Comparison of ENCODE assay signal across 32 cellular contexts in the genomic region with DNA sequence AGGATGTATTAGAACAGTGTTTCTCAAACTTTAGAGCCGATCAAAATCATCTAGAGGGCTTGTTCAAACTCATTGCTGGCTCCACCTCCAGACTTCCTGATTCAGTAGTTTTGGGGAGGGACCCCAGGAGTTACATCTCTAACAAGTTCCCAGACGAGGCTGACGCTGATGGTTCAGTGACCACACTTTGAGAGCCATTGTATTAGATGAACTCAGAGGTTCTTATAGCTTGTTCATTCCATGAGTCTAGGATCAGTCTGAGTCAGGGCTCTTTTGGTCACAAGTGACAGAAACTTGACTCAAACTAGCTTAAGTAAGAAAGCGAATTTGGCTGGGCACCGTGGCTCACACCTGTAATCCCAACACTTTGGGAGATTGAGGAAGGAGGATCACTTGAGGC. TPM values are rescaled to one million over a fixed set of nuclear protein-coding genes. Genes with fewer than 3 reads are reported as not detected.
"Had no signal": no experiment of that assay in that cellular context is flagged by ENCODE, and none has a peak within 500 bp of the region (broad histone marks: within the 10 kb centered on the region; RNA-seq: fewer than 3 reads in every experiment).

No MANE protein-coding gene starts in this region.

- H3K4me3 ChIP-seq: body of pancreas, esophagus muscularis mucosa, gastrocnemius medialis, heart left ventricle had no signal

- H3K4me3 Mint-ChIP-seq: activated CD4-positive, alpha-beta memory T cell treated with anti-CD3 and anti-CD28 coated beads, Interleukin-2, amount 10 ng/mL, durations not matched to agents 7 days and 5 days; activated CD4-positive, alpha-beta T cell treated with anti-CD3 and anti-CD28 coated beads, Interleukin-2, amount 10 ng/mL, durations not matched to agents 7 days and 5 days; activated naive CD4-positive, alpha-beta T cell treated with anti-CD3 and anti-CD28 coated beads, Interleukin-2, amount 10 ng/mL, durations not matched to agents 7 days and 5 days; activated naive CD8-positive, alpha-beta T cell treated with anti-CD3 and anti-CD28 coated beads, Interleukin-2, amount 10 ng/mL, durations not matched to agents 7 days and 5 days; activated T-cell treated with anti-CD3 and anti-CD28 coated beads, Interleukin-2, amount 50 U/mL, for 24 hours; activated T-cell treated with anti-CD3 and anti-CD28 coated beads, Interleukin-2, amount 50 U/mL, for 72 hours; effector memory CD8-positive, alpha-beta T cell; T-helper 17 cell; T-helper 2 cell treated with Interferon-gamma antibody and Interleukin-4, amounts not matched to agents 5 μg/mL and 100 μg/mL, for 36 hours had no signal

- H3K4me1 ChIP-seq: body of pancreas, esophagus muscularis mucosa, foreskin keratinocyte, gastrocnemius medialis, heart left ventricle had no signal

- H3K36me3 ChIP-seq: esophagus muscularis mucosa, gastrocnemius medialis, heart left ventricle had no signal

- H3K27me3 ChIP-seq: body of pancreas, esophagus muscularis mucosa, foreskin keratinocyte, gastrocnemius medialis had no signal

- DNase-seq: activated CD4-positive, alpha-beta memory T cell treated with anti-CD3 and anti-CD28 coated beads, Interleukin-2, amount 10 ng/mL, durations not matched to agents 7 days and 5 days; activated CD4-positive, alpha-beta T cell treated with anti-CD3 and anti-CD28 coated beads for 1 hour; activated CD4-positive, alpha-beta T cell treated with anti-CD3 and anti-CD28 coated beads for 4 hours; activated CD4-positive, alpha-beta T cell treated with anti-CD3 and anti-CD28 coated beads, Interleukin-2, amount 10 ng/mL, durations not matched to agents 7 days and 5 days; activated CD4-positive, alpha-beta T cell treated with anti-CD3 and anti-CD28 coated beads, Interleukin-2, amount 50 U/mL, for 4 hours; activated CD4-positive, CD25-positive, alpha-beta regulatory T cell; activated CD8-positive, alpha-beta memory T cell treated with anti-CD3 and anti-CD28 coated beads, Interleukin-2, amount 50 U/mL, for 48 hours; activated gamma-delta T cell; activated naive CD4-positive, alpha-beta T cell; activated naive CD4-positive, alpha-beta T cell treated with anti-CD3 and anti-CD28 coated beads, Interleukin-2, amount 10 ng/mL, durations not matched to agents 7 days and 5 days; activated naive CD8-positive, alpha-beta T cell treated with anti-CD3 and anti-CD28 coated beads, Interleukin-2, amount 10 ng/mL, durations not matched to agents 7 days and 5 days; activated T-cell treated with anti-CD3 and anti-CD28 coated beads for 4 hours; activated T-cell treated with anti-CD3 and anti-CD28 coated beads, Interleukin-2, amount 50 U/mL, for 24 hours; activated T-cell treated with anti-CD3 and anti-CD28 coated beads, Interleukin-2, amount 50 U/mL, for 72 hours; body of pancreas; caudate nucleus; cortex of kidney; dermis blood vessel endothelial cell; effector CD4-positive, alpha-beta T cell; effector memory CD8-positive, alpha-beta T cell; erythroblast; foreskin keratinocyte; gastrocnemius medialis; glutamatergic neuron; heart left ventricle; T-helper 1 cell; T-helper 17 cell; T1000 had no signal

- H3K36me3 Mint-ChIP-seq: activated naive CD4-positive, alpha-beta T cell treated with anti-CD3 and anti-CD28 coated beads, Interleukin-2, amount 10 ng/mL, durations not matched to agents 7 days and 5 days; activated naive CD4-positive, alpha-beta T cell treated with anti-CD3 and anti-CD28 coated beads, Interleukin-2, amount 50 U/mL, for 72 hours; activated naive CD8-positive, alpha-beta T cell treated with anti-CD3 and anti-CD28 coated beads, Interleukin-2, amount 10 ng/mL, durations not matched to agents 7 days and 5 days had no signal

- H3K9me3 ChIP-seq: body of pancreas, esophagus muscularis mucosa, gastrocnemius medialis, heart left ventricle had no signal

- FAIRE-seq: colon had no signal

- H3K9me3 Mint-ChIP-seq: activated CD4-positive, alpha-beta memory T cell treated with anti-CD3 and anti-CD28 coated beads, Interleukin-2, amount 10 ng/mL, durations not matched to agents 7 days and 5 days; activated CD4-positive, alpha-beta T cell treated with anti-CD3 and anti-CD28 coated beads, Interleukin-2, amount 10 ng/mL, durations not matched to agents 7 days and 5 days; activated naive CD4-positive, alpha-beta T cell treated with anti-CD3 and anti-CD28 coated beads, Interleukin-2, amount 10 ng/mL, durations not matched to agents 7 days and 5 days; activated naive CD4-positive, alpha-beta T cell treated with anti-CD3 and anti-CD28 coated beads, Interleukin-2, amount 50 U/mL, for 72 hours; activated naive CD8-positive, alpha-beta T cell treated with anti-CD3 and anti-CD28 coated beads, Interleukin-2, amount 10 ng/mL, durations not matched to agents 7 days and 5 days; activated T-cell treated with anti-CD3 and anti-CD28 coated beads, Interleukin-2, amount 50 U/mL, for 24 hours; effector memory CD8-positive, alpha-beta T cell; T-helper 2 cell treated with Interferon-gamma antibody and Interleukin-4, amounts not matched to agents 5 μg/mL and 100 μg/mL, for 36 hours had no signal

- H3K27me3 Mint-ChIP-seq: activated CD4-positive, alpha-beta memory T cell treated with anti-CD3 and anti-CD28 coated beads, Interleukin-2, amount 10 ng/mL, durations not matched to agents 7 days and 5 days; activated CD4-positive, alpha-beta T cell treated with anti-CD3 and anti-CD28 coated beads, Interleukin-2, amount 10 ng/mL, durations not matched to agents 7 days and 5 days; activated naive CD8-positive, alpha-beta T cell treated with anti-CD3 and anti-CD28 coated beads, Interleukin-2, amount 10 ng/mL, durations not matched to agents 7 days and 5 days had no signal

- H3K4me1 Mint-ChIP-seq: activated CD4-positive, alpha-beta memory T cell treated with anti-CD3 and anti-CD28 coated beads, Interleukin-2, amount 10 ng/mL, durations not matched to agents 7 days and 5 days; activated CD4-positive, alpha-beta T cell treated with anti-CD3 and anti-CD28 coated beads, Interleukin-2, amount 10 ng/mL, durations not matched to agents 7 days and 5 days; activated naive CD4-positive, alpha-beta T cell treated with anti-CD3 and anti-CD28 coated beads, Interleukin-2, amount 10 ng/mL, durations not matched to agents 7 days and 5 days; activated naive CD8-positive, alpha-beta T cell treated with anti-CD3 and anti-CD28 coated beads, Interleukin-2, amount 10 ng/mL, durations not matched to agents 7 days and 5 days; T-helper 17 cell had no signal

- H3K27ac Mint-ChIP-seq: activated CD4-positive, alpha-beta memory T cell treated with anti-CD3 and anti-CD28 coated beads, Interleukin-2, amount 10 ng/mL, durations not matched to agents 7 days and 5 days; activated CD4-positive, alpha-beta T cell treated with anti-CD3 and anti-CD28 coated beads, Interleukin-2, amount 10 ng/mL, durations not matched to agents 7 days and 5 days; activated naive CD4-positive, alpha-beta T cell treated with anti-CD3 and anti-CD28 coated beads, Interleukin-2, amount 10 ng/mL, durations not matched to agents 7 days and 5 days; activated naive CD4-positive, alpha-beta T cell treated with anti-CD3 and anti-CD28 coated beads, Interleukin-2, amount 50 U/mL, for 72 hours; activated naive CD8-positive, alpha-beta T cell treated with anti-CD3 and anti-CD28 coated beads, Interleukin-2, amount 10 ng/mL, durations not matched to agents 7 days and 5 days; activated T-cell treated with anti-CD3 and anti-CD28 coated beads, Interleukin-2, amount 50 U/mL, for 24 hours; activated T-cell treated with anti-CD3 and anti-CD28 coated beads, Interleukin-2, amount 50 U/mL, for 72 hours; effector memory CD8-positive, alpha-beta T cell; T-helper 17 cell; T-helper 2 cell treated with Interferon-gamma antibody and Interleukin-4, amounts not matched to agents 5 μg/mL and 100 μg/mL, for 36 hours had no signal

- H3K27ac ChIP-seq: body of pancreas, esophagus muscularis mucosa, foreskin keratinocyte, gastrocnemius medialis, heart left ventricle had no signal

- ATAC-seq: body of pancreas; effector memory CD8-positive, alpha-beta T cell; foreskin keratinocyte; gastrocnemius medialis; heart left ventricle; T-helper 17 cell had no signal

RNA-seq across cellular contexts. Expression of a gene that starts 11.5 kb away (rescaled TPM):
- total RNA-seq: activated CD4-positive, alpha-beta memory T cell treated with anti-CD3 and anti-CD28 coated beads, Interleukin-2, amount 10 ng/mL, durations not matched to agents 7 days and 5 days; activated CD4-positive, alpha-beta T cell treated with anti-CD3 and anti-CD28 coated beads, Interleukin-2, amount 10 ng/mL, durations not matched to agents 7 days and 5 days; activated naive CD4-positive, alpha-beta T cell treated with anti-CD3 and anti-CD28 coated beads, Interleukin-2, amount 50 U/mL, for 72 hours; activated naive CD8-positive, alpha-beta T cell treated with anti-CD3 and anti-CD28 coated beads, Interleukin-2, amount 10 ng/mL, durations not matched to agents 7 days and 5 days; dermis blood vessel endothelial cell; T-helper 17 cell had no signal
